ENCODE assay signal across 9 cellular contexts in genomic region chr20:1122388-1123315, GRCh38. TPM values are rescaled to one million over a fixed set of nuclear protein-coding genes. Genes with fewer than 3 reads are reported as not detected.
DNase-seq lines count a peak whose midpoint lies in the region; ATAC-seq and TF ChIP-seq lines count a peak whose summit lies in the region.
"Had no signal": no experiment of that assay in that cellular context is flagged by ENCODE, and none has a peak within 500 bp of the region (broad histone marks: within the 10 kb centered on the region; RNA-seq: fewer than 3 reads in every experiment).

No MANE protein-coding gene starts in this region.

- WGBS in urinary bladder, result 43% methylated on average over 12 of the region's 12 CpGs

- ATAC-seq in GM19397 (IDR thresholded peaks at IDR 0.05; ENCODE audit: unreplicated experiment), result no peak

- peak overlapping the region; percentile 13 for H3K27ac ChIP-seq in urinary bladder (ENCODE audit: low read depth)
- H3K27ac ChIP-seq: neutrophil had no signal

- DNase-seq in COLO668 (lab: John Stamatoyannopoulos, UW; ENCODE audit: unreplicated experiment) (peak; percentile 45), LNCaP clone FGC (ENCODE audit: low read depth) (peak; percentile 91), amniotic epithelial cell (ENCODE audit: low read depth) (peak; percentile 36), left kidney (ENCODE audit: low read depth, low spot score) (peak; percentile 17), NCI-H748 (lab: John Stamatoyannopoulos, UW; ENCODE audit: unreplicated experiment) (no peak)
- no peak for DNase-seq in activated CD4-positive, CD25-positive, alpha-beta regulatory T cell (lab: John Stamatoyannopoulos, UW)

- H3K4me3 ChIP-seq in LNCaP clone FGC (ENCODE audit: low read depth, low read length), result peak overlapping the region; percentile 25; the same call in 1 of the 2 replicates
- H3K4me3 ChIP-seq in urinary bladder (ENCODE audit: low read depth, low read length), result no peak overlapping the region

- no peak for TF ChIP-seq CTCF in LNCaP clone FGC (IDR thresholded peaks at IDR 0.05; ENCODE audit: control insufficient read depth, extremely low read depth, insufficient read depth)

- H3K36me3 ChIP-seq in urinary bladder (ENCODE audit: insufficient read depth), result peaks cover 6% of the 10 kb centered on the region

- no peaks in the 10 kb centered on the region for H3K4me1 ChIP-seq in urinary bladder (ENCODE audit: insufficient read depth)

RNA-seq across cellular contexts. Expression of gene PSMF1, which starts 4.2 kb away (rescaled TPM):
- total RNA-seq in urinary bladder, result 29.3 TPM
- 100 TPM for polyA plus RNA-seq in urinary bladder

Comparison
In these comparisons a context has a peak if more than half of its experiments do, and no peak if none do; other contexts are left out.
1. DNase-seq: peak in COLO668 (single experiment), LNCaP clone FGC (single experiment), amniotic epithelial cell (single experiment) and left kidney (single experiment); none in activated CD4-positive, CD25-positive, alpha-beta regulatory T cell (0 of 4) and NCI-H748 (single experiment).